14 cellular contexts compared by ENCODE assay signal in genomic region chr2:79723830-79724229, GRCh38.
DNase-seq lines count a peak whose midpoint lies in the region; ATAC-seq and TF ChIP-seq lines count a peak whose summit lies in the region.
"Had no signal": no experiment of that assay in that cellular context is flagged by ENCODE, and none has a peak within 500 bp of the region (broad histone marks: within the 10 kb centered on the region; RNA-seq: fewer than 3 reads in every experiment).

No MANE protein-coding gene starts in this region.

- H3K27ac Mint-ChIP-seq in activated T-cell treated with anti-CD3 and anti-CD28 coated beads, Interleukin-2, amount 50 U/mL, for 24 hours, result no peak overlapping the region
- H3K27ac Mint-ChIP-seq: B cell had no signal

- peaks cover 14% of the 10 kb centered on the region for H3K9me3 Mint-ChIP-seq in activated T-cell treated with anti-CD3 and anti-CD28 coated beads, Interleukin-2, amount 50 U/mL, for 24 hours

- no peak overlapping the region for H3K4me3 Mint-ChIP-seq in activated T-cell treated with anti-CD3 and anti-CD28 coated beads, Interleukin-2, amount 50 U/mL, for 24 hours
- H3K4me3 Mint-ChIP-seq: B cell had no signal

- no peaks in the 10 kb centered on the region for H3K36me3 Mint-ChIP-seq in activated T-cell treated with anti-CD3 and anti-CD28 coated beads, Interleukin-2, amount 50 U/mL, for 24 hours (ENCODE audit: low read depth)

- CTCF ChIA-PET in AG04449 (lab: Yijun Ruan, JAX), result interaction anchor here (1.0 kb wide), 1 partner anchor 10 kb away, joined by 3 read pairs; no protein-coding TSS in a partner anchor

- no peaks in the 10 kb centered on the region for H3K4me1 Mint-ChIP-seq in activated T-cell treated with anti-CD3 and anti-CD28 coated beads, Interleukin-2, amount 50 U/mL, for 24 hours (ENCODE audit: low read depth)
- H3K4me1 Mint-ChIP-seq: B cell had no signal

- H3K4me3 ChIP-seq in AG04449 (ENCODE audit: low read depth, low read length), result no peak overlapping the region
- no peak overlapping the region for H3K4me3 ChIP-seq in astrocyte of the cerebellum (ENCODE audit: low read depth, low read length)
- H3K4me3 ChIP-seq: breast epithelium, skin epidermis had no signal

- DNase-seq in AG04449 (ENCODE audit: low read depth, low spot score) (peak; percentile 99), HS-27A (ENCODE audit: low read depth) (peak; percentile 98), astrocyte of the cerebellum (ENCODE audit: low read depth) (peak; percentile 88), islet precursor cell (peak; percentile 94), omental fat pad (ENCODE audit: low spot score) (no peak)
- no peak for DNase-seq in activated T-cell treated with anti-CD3 and anti-CD28 coated beads, Interleukin-2, amount 50 U/mL, for 24 hours
- no peak for DNase-seq in activated CD8-positive, alpha-beta memory T cell treated with anti-CD3 and anti-CD28 coated beads, Interleukin-2, amount 50 U/mL, for 48 hours
- DNase-seq: GDM1, NCI-H1092 treated with DMSO at 0.1 percent for 48 hours, NCI-H524 had no signal

- no peak for ATAC-seq in GM18520 (IDR thresholded peaks at IDR 0.05; ENCODE audit: unreplicated experiment)
- ATAC-seq in omental fat pad (ENCODE audit: low FRiP score), result no peak

- in situ Hi-C loops in astrocyte of the cerebellum (cut with HindIII; ENCODE audit: low sequenced_read_pairs), result no loop called here

- no peak for TF ChIP-seq CTCF in AG04449 (IDR thresholded peaks at IDR 0.05; ENCODE audit: insufficient read depth, low read length, missing control alignments)
- TF ChIP-seq CTCF in astrocyte of the cerebellum (IDR thresholded peaks at IDR 0.05; ENCODE audit: low read depth, low read length, missing control alignments), result no peak
- no peak for TF ChIP-seq CTCF in omental fat pad (IDR thresholded peaks at IDR 0.05)

- no peaks in the 10 kb centered on the region for H3K27me3 Mint-ChIP-seq in activated T-cell treated with anti-CD3 and anti-CD28 coated beads, Interleukin-2, amount 50 U/mL, for 24 hours
- H3K27me3 Mint-ChIP-seq: B cell had no signal

- POLR2A ChIA-PET in AG04449 (lab: Yijun Ruan, JAX), result no interaction called here

Comparison
In these comparisons a context has a peak if more than half of its experiments do, and no peak if none do; other contexts are left out.
1. DNase-seq: peak in AG04449 (single experiment), HS-27A (single experiment), astrocyte of the cerebellum (single experiment) and islet precursor cell (single experiment); none in activated T-cell treated with anti-CD3 and anti-CD28 coated beads, Interleukin-2, amount 50 U/mL, for 24 hours (single experiment), omental fat pad (single experiment) and activated CD8-positive, alpha-beta memory T cell treated with anti-CD3 and anti-CD28 coated beads, Interleukin-2, amount 50 U/mL, for 48 hours (single experiment).